In the genomic region with DNA sequence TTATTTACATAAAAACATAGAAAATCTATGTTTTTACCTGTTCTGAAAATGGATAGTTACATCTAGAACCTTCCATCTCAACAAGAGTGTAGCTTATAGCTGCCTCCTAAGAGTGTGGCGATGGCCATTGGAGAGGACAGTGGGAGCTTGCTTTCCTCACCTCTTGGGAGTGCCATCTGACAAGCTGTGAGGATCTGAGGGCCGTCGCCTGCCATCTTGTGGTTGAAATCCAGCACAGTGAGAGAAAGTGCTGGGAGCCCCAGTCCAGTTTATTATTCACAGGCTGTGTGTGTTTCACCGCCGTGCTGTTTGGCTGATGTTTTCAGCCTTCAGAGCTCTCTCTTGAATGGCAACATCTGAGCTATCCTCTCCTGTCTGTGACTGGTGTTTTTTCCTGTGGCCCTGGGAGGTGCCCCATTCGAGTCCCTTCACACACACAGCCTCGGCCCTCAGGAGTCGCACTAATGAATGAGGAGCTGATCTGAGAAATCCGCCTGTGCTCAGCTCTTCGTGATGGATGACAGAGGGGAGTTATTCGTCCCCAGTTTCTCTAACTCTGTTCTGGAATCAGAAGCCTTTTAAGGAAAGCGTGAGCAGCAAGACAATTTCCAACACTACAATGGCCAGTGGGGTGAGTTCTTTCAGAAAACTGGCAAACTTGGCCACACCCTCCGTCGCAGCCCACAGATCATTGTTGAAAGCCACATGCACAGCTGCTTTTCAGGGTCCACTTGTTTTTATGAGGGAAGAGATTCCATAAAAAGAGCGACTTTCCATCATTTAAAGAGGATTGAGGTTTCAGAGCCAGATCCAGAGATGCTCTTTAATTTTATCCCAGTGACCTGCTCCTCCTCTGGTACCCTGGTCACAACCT, we compare ENCODE assay signal across 7 cellular contexts.
DNase-seq lines count a peak whose midpoint lies in the region; ATAC-seq, FAIRE-seq and TF ChIP-seq lines count a peak whose summit lies in the region.

No MANE protein-coding gene starts in this region.

- 42 to 50% (median 47%) methylated on average over 15 of the region's 15 CpGs for WGBS in adrenal gland, 4 donors
- WGBS in heart left ventricle, 4 donors: 51 to 63% (median 57%) methylated on average over 15 of the region's 15 CpGs

- peak; percentile 69 to 86 (median 80) for TF ChIP-seq CTCF in adrenal gland (IDR thresholded peaks at IDR 0.05)
- TF ChIP-seq CTCF in heart left ventricle (IDR thresholded peaks at IDR 0.05): peak; percentile 67 to 89 (median 80)

- ATAC-seq in HG02763 (IDR thresholded peaks at IDR 0.05; ENCODE audit: unreplicated experiment) (peak; percentile 60), heart left ventricle (peak; percentile 84 to 94 (median 90)), GM21526 (IDR thresholded peaks at IDR 0.05; ENCODE audit: low FRiP score, unreplicated experiment) (no peak)

- H3K27ac ChIP-seq in adrenal gland: no peak overlapping the region
- H3K27ac ChIP-seq in heart left ventricle: no peak overlapping the region

- DNase-seq in NCI-H446 treated with DMSO at 0.1 percent for 48 hours (lab: John Stamatoyannopoulos, UW) (peak; percentile 10), adrenal gland (peak; percentile 69 to 88 (median 81)), heart left ventricle (peak; percentile 71 to 83 (median 74)), pulmonary artery endothelial cell (ENCODE audit: low read depth, low spot score) (peak; percentile 7)

- intact Hi-C loops in adrenal gland (cut with DNase I) (loop anchor here (5.0 kb wide), 1 partner anchor 227 kb away; no protein-coding TSS in a partner anchor), heart left ventricle (cut with DNase I) (loop anchor here (1.0 to 10.0 kb wide), 9 partner anchors 164 to 228 kb away; a partner anchor contains a TSS)

- peak; percentile 77 for FAIRE-seq in G401.6 (lab: Jason Lieb, UNC)

- no peaks in the 10 kb centered on the region for H3K4me1 ChIP-seq in adrenal gland (replicated peaks in 1 of 2)
- H3K4me1 ChIP-seq in heart left ventricle: peaks cover 0 to 22% (median 2%) of the 10 kb centered on the region in 12 donors

- H3K9me3 ChIP-seq in adrenal gland (replicated peaks in 1 of 3): no peaks in the 10 kb centered on the region
- H3K9me3 ChIP-seq in heart left ventricle: no peaks in the 10 kb centered on the region

- TF ChIP-seq POLR2A in adrenal gland (IDR thresholded peaks at IDR 0.05) (no peak), heart left ventricle (IDR thresholded peaks at IDR 0.05) (no peak)

- H3K4me3 ChIP-seq in adrenal gland: no peak overlapping the region
- H3K4me3 ChIP-seq in heart left ventricle: no peak overlapping the region

- H3K27me3 ChIP-seq in adrenal gland (no peaks in the 10 kb centered on the region), heart left ventricle (no peaks in the 10 kb centered on the region)

- H3K36me3 ChIP-seq in adrenal gland (replicated peaks in 1 of 2): no peaks in the 10 kb centered on the region
- no peaks in the 10 kb centered on the region for H3K36me3 ChIP-seq in heart left ventricle

Comparison
In these comparisons a context has a peak if more than half of its experiments do, and no peak if none do; other contexts are left out.
1. DNase-seq: peak in every context shown above with its lines; median percentile 81 in adrenal gland; 74 in heart left ventricle; 10 in NCI-H446 treated with DMSO at 0.1 percent for 48 hours; 7 in pulmonary artery endothelial cell.